11 cellular contexts compared by ENCODE assay signal in genomic region chr16:27408012-27408601, GRCh38. TPM values are rescaled to one million over a fixed set of nuclear protein-coding genes. Genes with fewer than 3 reads are reported as not detected.
A peak's percentile ranks its signal among the peaks of the same experiment; 100 is the strongest.
DNase-seq lines count a peak whose midpoint lies in the region; ATAC-seq and TF ChIP-seq lines count a peak whose summit lies in the region.
"Had no signal": no experiment of that assay in that cellular context is flagged by ENCODE, and none has a peak within 500 bp of the region (broad histone marks: within the 10 kb centered on the region; RNA-seq: fewer than 3 reads in every experiment).

No MANE protein-coding gene starts in this region.

- H3K36me3 ChIP-seq in mucosa of descending colon (ENCODE audit: low read depth) = no peaks in the 10 kb centered on the region
- H3K36me3 ChIP-seq in tibial nerve = no peaks in the 10 kb centered on the region
- H3K36me3 ChIP-seq: neutrophil had no signal

- H3K36me3 Mint-ChIP-seq in activated CD8-positive, alpha-beta T cell treated with anti-CD3 and anti-CD28 coated beads, Interleukin-2, amount 10 ng/mL, durations not matched to agents 7 days and 5 days (ENCODE audit: low read depth) = peaks cover 61% of the 10 kb centered on the region

- WGBS in tibial nerve, 2 donors = 56 to 63% methylated on average over 3 of the region's 3 CpGs

- no peak overlapping the region for H3K27ac ChIP-seq in tibial nerve
- H3K27ac ChIP-seq: 22Rv1, neutrophil, VCaP had no signal

- H3K4me3 Mint-ChIP-seq in activated CD8-positive, alpha-beta T cell treated with anti-CD3 and anti-CD28 coated beads, Interleukin-2, amount 10 ng/mL, durations not matched to agents 7 days and 5 days = peak overlapping the region; percentile 40

- CTCF ChIA-PET in activated CD8-positive, alpha-beta T cell treated with anti-CD3 and anti-CD28 coated beads, Interleukin-2, amount 10 ng/mL, durations not matched to agents 7 days and 5 days (lab: Charles Lee) = interaction anchor here (1.0 to 9.0 kb wide), 14 partner anchors 8 to 237 kb away, joined by 3 to 84 read pairs (median 4); no protein-coding TSS in a partner anchor

- no peaks in the 10 kb centered on the region for H3K27me3 Mint-ChIP-seq in activated CD8-positive, alpha-beta T cell treated with anti-CD3 and anti-CD28 coated beads, Interleukin-2, amount 10 ng/mL, durations not matched to agents 7 days and 5 days (ENCODE audit: low read depth)

- H3K9me3 ChIP-seq in mucosa of descending colon = no peaks in the 10 kb centered on the region
- H3K9me3 ChIP-seq in tibial nerve = peaks cover 0 to 20% (median 0%) of the 10 kb centered on the region in 4 donors
- H3K9me3 ChIP-seq: neutrophil had no signal

- peak; percentile 18 for DNase-seq in NK-92 treated with Interleukin-12 subunit alpha and Interleukin-12 subunit beta, amount 100 ng/mL, for 24 hours (lab: John Stamatoyannopoulos, UW)
- DNase-seq in NK-92 (lab: John Stamatoyannopoulos, UW; ENCODE audit: unreplicated experiment) (no peak), mucosa of descending colon (no peak), tibial nerve (ENCODE audit: low spot score in 2 of 2) (no peak), germinal center (ENCODE audit: low spot score) (no peak), 8988T (no peak)
- peak; percentile 55 for DNase-seq in activated CD8-positive, alpha-beta T cell treated with anti-CD3 and anti-CD28 coated beads, Interleukin-2, amount 10 ng/mL, durations not matched to agents 7 days and 5 days

- H3K27ac Mint-ChIP-seq in activated CD8-positive, alpha-beta T cell treated with anti-CD3 and anti-CD28 coated beads, Interleukin-2, amount 10 ng/mL, durations not matched to agents 7 days and 5 days = peak overlapping the region; percentile 84

- H3K4me1 ChIP-seq in mucosa of descending colon (ENCODE audit: low read depth) (no peaks in the 10 kb centered on the region), tibial nerve (no peaks in the 10 kb centered on the region)

- POLR2A ChIA-PET in activated CD8-positive, alpha-beta T cell treated with anti-CD3 and anti-CD28 coated beads, Interleukin-2, amount 10 ng/mL, durations not matched to agents 7 days and 5 days (lab: Charles Lee) = interaction anchor here (0.7 to 8.1 kb wide), 13 partner anchors 19 to 235 kb away, joined by 3 to 100 read pairs (median 5); partner anchors contain the start of gene KDM8

- peaks cover 82% of the 10 kb centered on the region for H3K4me1 Mint-ChIP-seq in activated CD8-positive, alpha-beta T cell treated with anti-CD3 and anti-CD28 coated beads, Interleukin-2, amount 10 ng/mL, durations not matched to agents 7 days and 5 days (ENCODE audit: low read depth)

- H3K27me3 ChIP-seq in tibial nerve = peaks cover 0 to 7% of the 10 kb centered on the region in 2 donors

- no peak for TF ChIP-seq CTCF in mucosa of descending colon (IDR thresholded peaks at IDR 0.05)
- TF ChIP-seq CTCF in tibial nerve (IDR thresholded peaks at IDR 0.05) = no peak

- intact Hi-C loops in mucosa of descending colon (cut with DNase I, micrococcal nuclease) = no loop called here

- TF ChIP-seq POLR2A in tibial nerve (IDR thresholded peaks at IDR 0.05) = no peak

- H3K9me3 Mint-ChIP-seq in activated CD8-positive, alpha-beta T cell treated with anti-CD3 and anti-CD28 coated beads, Interleukin-2, amount 10 ng/mL, durations not matched to agents 7 days and 5 days (ENCODE audit: insufficient read depth) = peaks cover 14% of the 10 kb centered on the region

- H3K4me3 ChIP-seq in mucosa of descending colon (no peak overlapping the region), tibial nerve (no peak overlapping the region)

- ATAC-seq in HG03108 (IDR thresholded peaks at IDR 0.05; ENCODE audit: unreplicated experiment) = peak; percentile 41
- peak; percentile 62 for ATAC-seq in activated CD8-positive, alpha-beta T cell treated with anti-CD3 and anti-CD28 coated beads, Interleukin-2, amount 10 ng/mL, durations not matched to agents 7 days and 5 days
- peak; percentile 38 for ATAC-seq in mucosa of descending colon

- TF ChIP-seq EP300 in tibial nerve (IDR thresholded peaks at IDR 0.05) = no peak

RNA-seq across cellular contexts. Expression of gene IL21R, which starts 6.1 kb away (rescaled TPM):
- total RNA-seq in activated CD8-positive, alpha-beta T cell treated with anti-CD3 and anti-CD28 coated beads, Interleukin-2, amount 10 ng/mL, durations not matched to agents 7 days and 5 days = 10 to 100 TPM; 23.5 to 24.2 TPM
- total RNA-seq in mucosa of descending colon (1 to 10 TPM in 2 of 3 donors, under 1 TPM in 1; 0.47 to 1.4 (median 1.0) TPM), tibial nerve (1 to 10 TPM in 1 of 4 donors, under 1 TPM in 1, not detected in 2; 0.21 to 1.2 TPM)

Comparison
In these comparisons a context has a peak if more than half of its experiments do, and no peak if none do; other contexts are left out.
1. DNase-seq: peak in NK-92 treated with Interleukin-12 subunit alpha and Interleukin-12 subunit beta, amount 100 ng/mL, for 24 hours (single experiment) and activated CD8-positive, alpha-beta T cell treated with anti-CD3 and anti-CD28 coated beads, Interleukin-2, amount 10 ng/mL, durations not matched to agents 7 days and 5 days (single experiment); none in NK-92 (single experiment), mucosa of descending colon (0 of 3), tibial nerve (0 of 2), germinal center (single experiment) and 8988T (single experiment).
2. RNA of gene IL21R, which starts 6.1 kb away (total RNA-seq): 23.5 to 24.2 TPM in activated CD8-positive, alpha-beta T cell treated with anti-CD3 and anti-CD28 coated beads, Interleukin-2, amount 10 ng/mL, durations not matched to agents 7 days and 5 days; 0.47 to 1.4 TPM in mucosa of descending colon and 0.21 to 1.2 TPM in tibial nerve; every median in the first group is over 10 times any median in the second.
3. Peak in every context shown above with its lines, with median percentiles within 50 percentile points of each other: ATAC-seq.